13 cellular contexts compared by ENCODE assay signal in genomic region chr6:111683126-111683525, GRCh38.
DNase-seq lines count a peak whose midpoint lies in the region; ATAC-seq, FAIRE-seq and TF ChIP-seq lines count a peak whose summit lies in the region.
"Had no signal": no experiment of that assay in that cellular context is flagged by ENCODE, and none has a peak within 500 bp of the region (broad histone marks: within the 10 kb centered on the region; RNA-seq: fewer than 3 reads in every experiment).

No MANE protein-coding gene starts in this region.

- H3K36me3 Mint-ChIP-seq in GM23338 (ENCODE audit: low read depth) (peaks cover 18% of the 10 kb centered on the region), astrocyte (ENCODE audit: low read depth, unreplicated experiment) (peaks cover 43% of the 10 kb centered on the region)

- H3K9me3 Mint-ChIP-seq in GM23338 (no peaks in the 10 kb centered on the region), astrocyte (ENCODE audit: unreplicated experiment) (no peaks in the 10 kb centered on the region)
- H3K9me3 Mint-ChIP-seq: activated B cell treated with CpG ODN at 0.5 μM for 24 hours, mesothelial cell of epicardium had no signal

- H3K36me3 ChIP-seq in GM23338 (ENCODE audit: insufficient read depth) = no peaks in the 10 kb centered on the region
- H3K36me3 ChIP-seq in astrocyte (ENCODE audit: insufficient read depth, low read length) = peaks cover 5% of the 10 kb centered on the region
- H3K36me3 ChIP-seq in left lung = peaks cover 0 to 14% of the 10 kb centered on the region in 2 donors
- peaks cover 0 to 2% of the 10 kb centered on the region in 2 donors for H3K36me3 ChIP-seq in stomach smooth muscle (ENCODE audit: control insufficient read depth in 2 of 2, insufficient read depth in 2 of 2, low read length in 2 of 2)
- H3K36me3 ChIP-seq in WERI-Rb-1 = no peaks in the 10 kb centered on the region; the same call in 1 of the 2 replicates

- no peak overlapping the region for H3K9ac ChIP-seq in astrocyte (ENCODE audit: low read length)
- H3K9ac ChIP-seq in stomach smooth muscle (ENCODE audit: low read length in 2 of 2) = no peak overlapping the region

- intact Hi-C loops in left lung (cut with DNase I) = no loop called here

- H3K4me2 ChIP-seq in GM23338 (no peak overlapping the region), astrocyte (ENCODE audit: low read length) (no peak overlapping the region)

- H3K27me3 ChIP-seq in GM23338 (ENCODE audit: insufficient read depth) (no peaks in the 10 kb centered on the region), astrocyte (ENCODE audit: insufficient read depth, low read length) (peaks cover 4% of the 10 kb centered on the region), left lung (no peaks in the 10 kb centered on the region), stomach smooth muscle (ENCODE audit: control insufficient read depth in 1 of 2, insufficient read depth in 2 of 2, low read length in 2 of 2) (no peaks in the 10 kb centered on the region), WERI-Rb-1 (ENCODE audit: insufficient read depth, low read depth, severe bottlenecking) (no peaks in the 10 kb centered on the region)

- H2AFZ ChIP-seq in GM23338 = no peak overlapping the region
- H2AFZ ChIP-seq in astrocyte (ENCODE audit: low read depth, low read length) = no peak overlapping the region

- ATAC-seq in GM23338 = no peak
- peak; percentile 14 for ATAC-seq in left lung
- no peak for ATAC-seq in GM19035 (IDR thresholded peaks at IDR 0.05; ENCODE audit: unreplicated experiment)

- no peaks in the 10 kb centered on the region for H3K27me3 Mint-ChIP-seq in GM23338 (ENCODE audit: insufficient read depth, low read depth, poor library complexity)
- H3K27me3 Mint-ChIP-seq in astrocyte (ENCODE audit: low read depth, unreplicated experiment) = no peaks in the 10 kb centered on the region
- H3K27me3 Mint-ChIP-seq: activated B cell treated with CpG ODN at 0.5 μM for 24 hours had no signal

- H3K9me2 ChIP-seq in GM23338 (ENCODE audit: insufficient read depth) = no peaks in the 10 kb centered on the region

- H3K4me1 ChIP-seq in GM23338 (ENCODE audit: insufficient read depth) (peaks cover 17% of the 10 kb centered on the region), astrocyte (ENCODE audit: insufficient read depth, low read length) (peaks cover 20% of the 10 kb centered on the region), left lung (peaks cover 6 to 19% of the 10 kb centered on the region in 2 donors), stomach smooth muscle (ENCODE audit: control insufficient read depth, insufficient read depth, low read length) (peaks cover 31% of the 10 kb centered on the region)

- H3K79me2 ChIP-seq in GM23338 (replicated peaks; ENCODE audit: insufficient read depth) (no peaks in the 10 kb centered on the region), astrocyte (ENCODE audit: insufficient read depth, low read length) (no peaks in the 10 kb centered on the region)

- H3K4me3 ChIP-seq in GM23338 (no peak overlapping the region), astrocyte (ENCODE audit: insufficient read depth, low read depth, low read length) (no peak overlapping the region), left lung (no peak overlapping the region), stomach smooth muscle (ENCODE audit: low read length in 2 of 2) (no peak overlapping the region), WERI-Rb-1 (ENCODE audit: low read depth, low read length) (no peak overlapping the region), foreskin fibroblast (ENCODE audit: low read depth in 1 of 2, low read length in 2 of 2) (no peak overlapping the region)

- DNase-seq in GM23338 (ENCODE audit: low spot score) (no peak), astrocyte (ENCODE audit: low read depth) (no peak), left lung (no peak), WERI-Rb-1 (no peak), foreskin fibroblast (no peak)
- DNase-seq: activated B cell treated with CpG ODN at 0.5 μM for 24 hours, hypothalamus, NCI-H1092 treated with DMSO at 0.1 percent for 48 hours, NCI-H526 treated with DMSO at 0.1 percent for 48 hours, SIG-M5 had no signal

- H4K20me1 ChIP-seq in GM23338 (replicated peaks; ENCODE audit: insufficient read depth) (0 out of 2 replicates have a peak, but pooled peaks cover 7% of the 10 kb centered on the region), astrocyte (ENCODE audit: insufficient read depth, low read length) (peaks cover 8% of the 10 kb centered on the region)

- H3K27ac ChIP-seq in GM23338 (ENCODE audit: low read depth) (no peak overlapping the region), astrocyte (ENCODE audit: low read depth, low read length) (peak overlapping the region; percentile 34), left lung (peak overlapping the region; percentile 65 to 74), stomach smooth muscle (ENCODE audit: low read length) (peak overlapping the region; percentile 55), WERI-Rb-1 (no peak overlapping the region)

- H3K4me1 Mint-ChIP-seq in GM23338 (peaks cover 27% of the 10 kb centered on the region), astrocyte (ENCODE audit: low read depth, unreplicated experiment) (no peaks in the 10 kb centered on the region)

- no peaks in the 10 kb centered on the region for H3F3A ChIP-seq in GM23338 (replicated peaks; ENCODE audit: low read depth)

- TF ChIP-seq CTCF in GM23338 (conservative IDR thresholded peaks at IDR 0.05; ENCODE audit: low read depth in 2 of 2) (no peak), astrocyte (IDR thresholded peaks at IDR 0.05; ENCODE audit: insufficient read depth, low read depth, low read length) (no peak), left lung (IDR thresholded peaks at IDR 0.05) (no peak), WERI-Rb-1 (IDR thresholded peaks at IDR 0.05; ENCODE audit: low read depth, low read length) (no peak), foreskin fibroblast (IDR thresholded peaks at IDR 0.05; ENCODE audit: low read depth, low read length) (no peak)

- FAIRE-seq in astrocyte (lab: Jason Lieb, UNC) = no peak

- 0 out of 2 replicates have a peak overlapping the region, but pooled peaks have one; percentile 2 for H3K27ac Mint-ChIP-seq in GM23338
- H3K27ac Mint-ChIP-seq in astrocyte (ENCODE audit: unreplicated experiment) = no peak overlapping the region
- H3K27ac Mint-ChIP-seq: activated B cell treated with CpG ODN at 0.5 μM for 24 hours, mesothelial cell of epicardium had no signal

- H3K9me3 ChIP-seq in astrocyte (ENCODE audit: insufficient read depth, low read depth, low read length) = no peaks in the 10 kb centered on the region
- H3K9me3 ChIP-seq in left lung = no peaks in the 10 kb centered on the region
- no peaks in the 10 kb centered on the region for H3K9me3 ChIP-seq in stomach smooth muscle (ENCODE audit: control insufficient read depth in 2 of 2, low read length in 2 of 2)
- no peaks in the 10 kb centered on the region for H3K9me3 ChIP-seq in WERI-Rb-1 (ENCODE audit: severe bottlenecking)

- H3K4me3 Mint-ChIP-seq in GM23338 = no peak overlapping the region
- no peak overlapping the region for H3K4me3 Mint-ChIP-seq in astrocyte (ENCODE audit: unreplicated experiment)
- H3K4me3 Mint-ChIP-seq: activated B cell treated with CpG ODN at 0.5 μM for 24 hours, mesothelial cell of epicardium had no signal

TF ChIP-seq in GM23338, 12 proteins besides CTCF, POLR2A, EP300 and RAD21:
- TF ChIP-seq REST (IDR thresholded peaks at IDR 0.05; ENCODE audit: unreplicated experiment) = no peak
- TF ChIP-seq ETS1 (IDR thresholded peaks at IDR 0.05) = no peak
- no peak for TF ChIP-seq EZH2phosphoT487 (IDR thresholded peaks at IDR 0.05; ENCODE audit: unreplicated experiment)
- TF ChIP-seq STAT1 (IDR thresholded peaks at IDR 0.05; ENCODE audit: unreplicated experiment) = no peak

Comparison
In these comparisons a context has a peak if more than half of its experiments do, and no peak if none do; other contexts are left out.
1. H3K27ac ChIP-seq: peak in astrocyte (single experiment), left lung (2 of 2) and stomach smooth muscle (single experiment); none in GM23338 (single experiment) and WERI-Rb-1 (single experiment).